In genomic region chr5:180334751-180335613, GRCh38 we compare ENCODE assay signal across 1 cellular context.
TF ChIP-seq lines count a peak whose summit lies in the region.

No MANE protein-coding gene starts in this region.

TF ChIP-seq in WTC11, 78 proteins besides CTCF, POLR2A, EP300 and RAD21 (continued from another document):
- TF ChIP-seq ARID4B (CRISPR knock-in tag; IDR thresholded peaks at IDR 0.05; ENCODE audit: borderline replicate concordance) (no peak), ATF1 (CRISPR knock-in tag; IDR thresholded peaks at IDR 0.05) (no peak), E2F5 (CRISPR knock-in tag; IDR thresholded peaks at IDR 0.05) (no peak), PREB (CRISPR knock-in tag; IDR thresholded peaks at IDR 0.05; ENCODE audit: borderline replicate concordance) (no peak), MYBL2 (CRISPR knock-in tag; IDR thresholded peaks at IDR 0.05) (no peak)
TF ChIP-seq in WTC11: peak in this region for 0.
